Comparison of ENCODE assay signal across 8 cellular contexts in the genomic region with DNA sequence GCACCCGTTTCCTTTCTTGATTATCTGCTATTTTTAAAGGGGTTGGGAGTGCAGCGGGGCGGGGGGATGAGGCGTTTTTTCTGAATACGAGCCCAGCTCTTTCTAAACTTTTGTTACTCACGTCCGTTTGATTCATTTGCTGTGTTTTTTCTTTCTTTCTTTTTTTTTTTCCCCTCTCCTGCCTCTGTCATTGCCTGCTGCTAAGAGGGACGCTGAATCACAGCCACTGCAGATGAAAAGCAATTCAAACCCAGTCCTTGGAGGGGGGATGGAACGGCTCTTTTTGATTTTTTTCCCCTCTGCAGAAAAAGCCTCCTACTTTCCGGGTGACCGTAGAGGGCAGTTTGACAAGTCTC. TPM values are rescaled to one million over a fixed set of nuclear protein-coding genes. Genes with fewer than 3 reads are reported as not detected.
A peak's percentile ranks its signal among the peaks of the same experiment; 100 is the strongest.
DNase-seq lines count a peak whose midpoint lies in the region; ATAC-seq and TF ChIP-seq lines count a peak whose summit lies in the region.

No MANE protein-coding gene starts in this region.

- H3K4me1 ChIP-seq in CD8-positive, alpha-beta T cell (ENCODE audit: insufficient read depth, low read length) = peaks cover 7% of the 10 kb centered on the region

- no peaks in the 10 kb centered on the region for H3K36me3 ChIP-seq in CD8-positive, alpha-beta T cell (ENCODE audit: insufficient read depth, low read length)

- no peak overlapping the region for H3K27ac ChIP-seq in CD8-positive, alpha-beta T cell (ENCODE audit: low read depth, low read length)

- H3K9me3 Mint-ChIP-seq in CD8-positive, alpha-beta T cell = no peaks in the 10 kb centered on the region
- no peaks in the 10 kb centered on the region for H3K9me3 Mint-ChIP-seq in activated T-helper 2 cell treated with anti-CD3 and anti-CD28 coated beads, Interferon-gamma antibody, Interleukin-2, Interleukin-4, amounts not matched to agents 10 μg/mL and 5 μg/mL and 100 μg/mL, durations not matched to agents 14 hours and 24 hours and 36 hours

- peaks cover 6% of the 10 kb centered on the region for H3K27me3 ChIP-seq in CD8-positive, alpha-beta T cell (ENCODE audit: insufficient read depth, low read length)

- H3K4me3 Mint-ChIP-seq in CD8-positive, alpha-beta T cell = peak overlapping the region; percentile 65
- peak overlapping the region; percentile 47 for H3K4me3 Mint-ChIP-seq in activated T-helper 2 cell treated with anti-CD3 and anti-CD28 coated beads, Interferon-gamma antibody, Interleukin-2, Interleukin-4, amounts not matched to agents 10 μg/mL and 5 μg/mL and 100 μg/mL, durations not matched to agents 14 hours and 24 hours and 36 hours (ENCODE audit: low read depth)

- H3K4me3 ChIP-seq in CD8-positive, alpha-beta T cell (ENCODE audit: low read depth, low read length) = no peak overlapping the region

- CTCF ChIA-PET in CD8-positive, alpha-beta T cell (lab: Charles Lee) = no interaction called here

- no peaks in the 10 kb centered on the region for H3K9me3 ChIP-seq in CD8-positive, alpha-beta T cell (ENCODE audit: low read length)

- no peak for ATAC-seq in CD8-positive, alpha-beta T cell
- peak; percentile 11 for ATAC-seq in HG02938 (IDR thresholded peaks at IDR 0.05; ENCODE audit: unreplicated experiment)
- ATAC-seq in left cardiac atrium = peak; percentile 17 to 47

- intact Hi-C loops in CD8-positive, alpha-beta T cell (cut with DNase I, micrococcal nuclease) = no loop called here
- intact Hi-C loops in activated T-helper 2 cell treated with anti-CD3 and anti-CD28 coated beads, Interferon-gamma antibody, Interleukin-2, Interleukin-4, amounts not matched to agents 10 μg/mL and 5 μg/mL and 100 μg/mL, durations not matched to agents 14 hours and 24 hours and 36 hours (cut with micrococcal nuclease) = loop anchor here (5.0 kb wide), 2 partner anchors 164 to 756 kb away; no protein-coding TSS in a partner anchor
- intact Hi-C loops in left cardiac atrium (cut with DNase I) = loop anchor here (2.0 to 10.0 kb wide), 4 partner anchors 53 to 373 kb away; no protein-coding TSS in a partner anchor

- H3K27ac Mint-ChIP-seq in CD8-positive, alpha-beta T cell = no peak overlapping the region
- no peak overlapping the region for H3K27ac Mint-ChIP-seq in activated T-helper 2 cell treated with anti-CD3 and anti-CD28 coated beads, Interferon-gamma antibody, Interleukin-2, Interleukin-4, amounts not matched to agents 10 μg/mL and 5 μg/mL and 100 μg/mL, durations not matched to agents 14 hours and 24 hours and 36 hours

- H3K27me3 Mint-ChIP-seq in CD8-positive, alpha-beta T cell (ENCODE audit: low read depth) = peaks cover 52% of the 10 kb centered on the region
- H3K27me3 Mint-ChIP-seq in activated T-helper 2 cell treated with anti-CD3 and anti-CD28 coated beads, Interferon-gamma antibody, Interleukin-2, Interleukin-4, amounts not matched to agents 10 μg/mL and 5 μg/mL and 100 μg/mL, durations not matched to agents 14 hours and 24 hours and 36 hours (ENCODE audit: low read depth) = peaks cover 61% of the 10 kb centered on the region

- POLR2A ChIA-PET in CD8-positive, alpha-beta T cell (lab: Charles Lee) = interaction anchor here (0.7 kb wide), 1 partner anchor 25 kb away, joined by 3 read pairs; no protein-coding TSS in a partner anchor

- no peak for DNase-seq in CD8-positive, alpha-beta T cell
- no peak for DNase-seq in activated T-helper 2 cell treated with anti-CD3 and anti-CD28 coated beads, Interferon-gamma antibody, Interleukin-2, Interleukin-4, amounts not matched to agents 10 μg/mL and 5 μg/mL and 100 μg/mL, durations not matched to agents 14 hours and 24 hours and 36 hours (ENCODE audit: low spot score)
- peak; percentile 45 for DNase-seq in left cardiac atrium
- DNase-seq in putamen (ENCODE audit: low spot score) = peak; percentile 63
- no peak for DNase-seq in GDM1 (lab: John Stamatoyannopoulos, UW)
- no peak for DNase-seq in iPS-NIHi11 (ENCODE audit: low spot score)
- no peak for DNase-seq in OCI-M2 (lab: John Stamatoyannopoulos, UW; ENCODE audit: unreplicated experiment)

- peaks cover 19% of the 10 kb centered on the region for H3K4me1 Mint-ChIP-seq in CD8-positive, alpha-beta T cell (ENCODE audit: low read depth)
- peaks cover 6% of the 10 kb centered on the region for H3K4me1 Mint-ChIP-seq in activated T-helper 2 cell treated with anti-CD3 and anti-CD28 coated beads, Interferon-gamma antibody, Interleukin-2, Interleukin-4, amounts not matched to agents 10 μg/mL and 5 μg/mL and 100 μg/mL, durations not matched to agents 14 hours and 24 hours and 36 hours (ENCODE audit: low read depth)

- TF ChIP-seq CTCF in CD8-positive, alpha-beta T cell (IDR thresholded peaks at IDR 0.05) = no peak

- no peaks in the 10 kb centered on the region for H3K36me3 Mint-ChIP-seq in CD8-positive, alpha-beta T cell
- H3K36me3 Mint-ChIP-seq in activated T-helper 2 cell treated with anti-CD3 and anti-CD28 coated beads, Interferon-gamma antibody, Interleukin-2, Interleukin-4, amounts not matched to agents 10 μg/mL and 5 μg/mL and 100 μg/mL, durations not matched to agents 14 hours and 24 hours and 36 hours (ENCODE audit: low read depth) = no peaks in the 10 kb centered on the region

RNA-seq across cellular contexts. Expression of a gene that starts 0.6 kb away (rescaled TPM):
- total RNA-seq in CD8-positive, alpha-beta T cell = under 1 TPM; 0.08 to 0.31 TPM
- total RNA-seq in activated T-helper 2 cell treated with anti-CD3 and anti-CD28 coated beads, Interferon-gamma antibody, Interleukin-2, Interleukin-4, amounts not matched to agents 10 μg/mL and 5 μg/mL and 100 μg/mL, durations not matched to agents 14 hours and 24 hours and 36 hours = 0.16 and 0.28 TPM in 2 replicates
- total RNA-seq in left cardiac atrium = 10 to 100 TPM; 60.0 to 81.4 TPM

Comparison
In these comparisons a context has a peak if more than half of its experiments do, and no peak if none do; other contexts are left out.
1. DNase-seq: peak in left cardiac atrium (single experiment) and putamen (single experiment); none in CD8-positive, alpha-beta T cell (0 of 7), activated T-helper 2 cell treated with anti-CD3 and anti-CD28 coated beads, Interferon-gamma antibody, Interleukin-2, Interleukin-4, amounts not matched to agents 10 μg/mL and 5 μg/mL and 100 μg/mL, durations not matched to agents 14 hours and 24 hours and 36 hours (single experiment), GDM1 (single experiment), iPS-NIHi11 (single experiment) and OCI-M2 (single experiment).
2. RNA of a gene that starts 0.6 kb away (total RNA-seq): 60.0 to 81.4 TPM in left cardiac atrium; 0.08 to 0.31 TPM in CD8-positive, alpha-beta T cell and 0.16 to 0.28 TPM in activated T-helper 2 cell treated with anti-CD3 and anti-CD28 coated beads, Interferon-gamma antibody, Interleukin-2, Interleukin-4, amounts not matched to agents 10 μg/mL and 5 μg/mL and 100 μg/mL, durations not matched to agents 14 hours and 24 hours and 36 hours; every median in the first group is over 10 times any median in the second.
3. intact Hi-C loops: an anchor here in activated T-helper 2 cell treated with anti-CD3 and anti-CD28 coated beads, Interferon-gamma antibody, Interleukin-2, Interleukin-4, amounts not matched to agents 10 μg/mL and 5 μg/mL and 100 μg/mL, durations not matched to agents 14 hours and 24 hours and 36 hours (5.0 kb wide) and left cardiac atrium (2.0 to 10.0 kb wide); none called in CD8-positive, alpha-beta T cell.